In genomic region chr4:122716825-122717448, GRCh38 we compare ENCODE assay signal across 8 cellular contexts.
A peak's percentile ranks its signal among the peaks of the same experiment; 100 is the strongest.
DNase-seq lines count a peak whose midpoint lies in the region; TF ChIP-seq lines count a peak whose summit lies in the region.

No MANE protein-coding gene starts in this region.

- peak; percentile 26; the same call in 1 of the 2 replicates for TF ChIP-seq CTCF in HEK293 (tag by site-specific recombination; IDR thresholded peaks at IDR 0.05)
- peak; percentile 92 for TF ChIP-seq CTCF in cardiac fibroblast (IDR thresholded peaks at IDR 0.05; ENCODE audit: low read depth, low read length)

- H3K27ac ChIP-seq in HEK293 (ENCODE audit: extremely low read depth, low read depth, low read length): no peak overlapping the region

- H3K4me1 ChIP-seq in HEK293 (ENCODE audit: control insufficient read depth, insufficient read depth, low read length): no peaks in the 10 kb centered on the region

- no peaks in the 10 kb centered on the region for H3K36me3 ChIP-seq in HEK293 (ENCODE audit: control insufficient read depth in 2 of 2, insufficient read depth in 1 of 2, low read length in 2 of 2)

- CTCF ChIA-PET in HEK293 (lab: Yijun Ruan, JAX): interaction anchor here (0.6 to 1.6 kb wide), 19 partner anchors 9 to 679 kb away, joined by 3 to 10 read pairs (median 4); partner anchors contain the start of genes BBS12 and NUDT6

- POLR2A ChIA-PET in HEK293 (lab: Yijun Ruan, JAX): no interaction called here

- DNase-seq in NCI-H524 (lab: John Stamatoyannopoulos, UW): peak; percentile 1 to 58
- no peak for DNase-seq in NCI-H524 treated with DMSO at 0.1 percent for 48 hours (lab: John Stamatoyannopoulos, UW)
- DNase-seq in NAMALWA (ENCODE audit: low spot score): peak; percentile 80
- peak; percentile 6 to 53 (median 36) for DNase-seq in activated CD4-positive, CD25-positive, alpha-beta regulatory T cell (lab: John Stamatoyannopoulos, UW)
- peak; percentile 82 to 84 for DNase-seq in cardiac fibroblast (ENCODE audit: low read depth in 2 of 2)
- peak; percentile 57 for DNase-seq in kidney glomerular epithelial cell (lab: John Stamatoyannopoulos, UW)
- DNase-seq in stimulated activated CD4-positive, alpha-beta T cell treated with anti-CD3 and anti-CD28 coated beads, Interleukin-4, amount 100 ng/mL, for 48 hours (ENCODE audit: low read depth in 2 of 2): peak; percentile 72 to 81

- H3K4me3 ChIP-seq in HEK293 (ENCODE audit: low read depth, low read length) (no peak overlapping the region), cardiac fibroblast (replicated peaks in 1 of 2; ENCODE audit: low read depth in 2 of 2, low read length in 2 of 2) (no peak overlapping the region)

- H3K9me3 ChIP-seq in HEK293 (ENCODE audit: control insufficient read depth, insufficient read depth, low read depth, low read length): no peaks in the 10 kb centered on the region

TF ChIP-seq in HEK293, 187 proteins besides CTCF, POLR2A, EP300 and RAD21:
- TF ChIP-seq ZNF560 (tag by site-specific recombination; IDR thresholded peaks at IDR 0.05; ENCODE audit: borderline replicate concordance): no peak
- peak; percentile 61; the same call in 1 of the 2 replicates for TF ChIP-seq KLF7 (tag by site-specific recombination; IDR thresholded peaks at IDR 0.05; ENCODE audit: borderline replicate concordance)
- TF ChIP-seq GFI1B (tag by site-specific recombination; IDR thresholded peaks at IDR 0.05): no peak
- no peak for TF ChIP-seq ZBTB17 (tag by site-specific recombination; IDR thresholded peaks at IDR 0.05)
- no peak for TF ChIP-seq ZNF670 (tag by site-specific recombination; IDR thresholded peaks at IDR 0.05; ENCODE audit: low read depth)
- no peak for TF ChIP-seq KLF8 (tag by site-specific recombination; IDR thresholded peaks at IDR 0.05)
- TF ChIP-seq KLF10 (tag by site-specific recombination; IDR thresholded peaks at IDR 0.05): peak; percentile 52; the same call in 1 of the 2 replicates
- no peak for TF ChIP-seq ZBTB44 (tag by site-specific recombination; IDR thresholded peaks at IDR 0.05)
- TF ChIP-seq ZNF654 (tag by site-specific recombination; IDR thresholded peaks at IDR 0.05; ENCODE audit: low read depth): peak; percentile 58
- TF ChIP-seq ZNF18 (tag by site-specific recombination; IDR thresholded peaks at IDR 0.05): no peak
- no peak for TF ChIP-seq ZNF302 (tag by site-specific recombination; IDR thresholded peaks at IDR 0.05; ENCODE audit: low read depth)
- TF ChIP-seq ZNF529 (tag by site-specific recombination; IDR thresholded peaks at IDR 0.05; ENCODE audit: insufficient replicate concordance): no peak
- TF ChIP-seq KLF9 (tag by site-specific recombination; IDR thresholded peaks at IDR 0.05; ENCODE audit: low read depth): peak; percentile 67
- TF ChIP-seq HIC1 (tag by site-specific recombination; IDR thresholded peaks at IDR 0.05): no peak
- no peak for TF ChIP-seq ZNF202 (tag by site-specific recombination; IDR thresholded peaks at IDR 0.05; ENCODE audit: borderline replicate concordance)
- TF ChIP-seq ZNF24 (tag by site-specific recombination; IDR thresholded peaks at IDR 0.05): no peak
- no peak for TF ChIP-seq ZEB2 (tag by site-specific recombination; IDR thresholded peaks at IDR 0.05)
- no peak for TF ChIP-seq ZNF274 (IDR thresholded peaks at IDR 0.05; ENCODE audit: low read length)
- TF ChIP-seq ZNF274 (tag by site-specific recombination; IDR thresholded peaks at IDR 0.05; ENCODE audit: borderline replicate concordance): no peak
- TF ChIP-seq TCF7L2 (IDR thresholded peaks at IDR 0.05; ENCODE audit: borderline replicate concordance, low read depth, low read length): no peak
- no peak for TF ChIP-seq ZNF792 (tag by site-specific recombination; IDR thresholded peaks at IDR 0.05)
- TF ChIP-seq ZNF76 (tag by site-specific recombination; IDR thresholded peaks at IDR 0.05; ENCODE audit: borderline replicate concordance, low read depth): no peak
- TF ChIP-seq ZNF510 (tag by site-specific recombination; IDR thresholded peaks at IDR 0.05; ENCODE audit: insufficient replicate concordance): no peak
- TF ChIP-seq, protein P1, sequence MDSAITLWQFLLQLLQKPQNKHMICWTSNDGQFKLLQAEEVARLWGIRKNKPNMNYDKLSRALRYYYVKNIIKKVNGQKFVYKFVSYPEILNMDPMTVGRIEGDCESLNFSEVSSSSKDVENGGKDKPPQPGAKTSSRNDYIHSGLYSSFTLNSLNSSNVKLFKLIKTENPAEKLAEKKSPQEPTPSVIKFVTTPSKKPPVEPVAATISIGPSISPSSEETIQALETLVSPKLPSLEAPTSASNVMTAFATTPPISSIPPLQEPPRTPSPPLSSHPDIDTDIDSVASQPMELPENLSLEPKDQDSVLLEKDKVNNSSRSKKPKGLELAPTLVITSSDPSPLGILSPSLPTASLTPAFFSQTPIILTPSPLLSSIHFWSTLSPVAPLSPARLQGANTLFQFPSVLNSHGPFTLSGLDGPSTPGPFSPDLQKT (IDR thresholded peaks at IDR 0.05; ENCODE audit: borderline replicate concordance, low read depth, low read length): no peak
- peak; percentile 36; the same call in 1 of the 2 replicates for TF ChIP-seq KLF1 (tag by site-specific recombination; IDR thresholded peaks at IDR 0.05)
- TF ChIP-seq ZNF266 (tag by site-specific recombination; IDR thresholded peaks at IDR 0.05; ENCODE audit: low read depth): no peak
- TF ChIP-seq MEIS1 (CRISPR knock-in tag; IDR thresholded peaks at IDR 0.05; ENCODE audit: borderline replicate concordance): no peak; the same call in 1 of the 2 replicates
- no peak for TF ChIP-seq ZNF138 (tag by site-specific recombination; IDR thresholded peaks at IDR 0.05; ENCODE audit: borderline replicate concordance)
- TF ChIP-seq ZNF2 (tag by site-specific recombination; IDR thresholded peaks at IDR 0.05): peak; percentile 60; the same call in 1 of the 2 replicates
- TF ChIP-seq ZNF311 (tag by site-specific recombination; IDR thresholded peaks at IDR 0.05; ENCODE audit: borderline replicate concordance): no peak
- TF ChIP-seq, protein P2, sequence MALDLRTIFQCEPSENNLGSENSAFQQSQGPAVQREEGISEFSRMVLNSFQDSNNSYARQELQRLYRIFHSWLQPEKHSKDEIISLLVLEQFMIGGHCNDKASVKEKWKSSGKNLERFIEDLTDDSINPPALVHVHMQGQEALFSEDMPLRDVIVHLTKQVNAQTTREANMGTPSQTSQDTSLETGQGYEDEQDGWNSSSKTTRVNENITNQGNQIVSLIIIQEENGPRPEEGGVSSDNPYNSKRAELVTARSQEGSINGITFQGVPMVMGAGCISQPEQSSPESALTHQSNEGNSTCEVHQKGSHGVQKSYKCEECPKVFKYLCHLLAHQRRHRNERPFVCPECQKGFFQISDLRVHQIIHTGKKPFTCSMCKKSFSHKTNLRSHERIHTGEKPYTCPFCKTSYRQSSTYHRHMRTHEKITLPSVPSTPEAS (tag by site-specific recombination; IDR thresholded peaks at IDR 0.05): no peak
- TF ChIP-seq TRIM28 (IDR thresholded peaks at IDR 0.05; ENCODE audit: borderline replicate concordance, low read length): no peak
- no peak for TF ChIP-seq ZNF610 (tag by site-specific recombination; IDR thresholded peaks at IDR 0.05; ENCODE audit: borderline replicate concordance)
